In genomic region chr16:69544099-69544498, GRCh38 we compare ENCODE assay signal across 13 cellular contexts. TPM values are rescaled to one million over a fixed set of nuclear protein-coding genes. Genes with fewer than 3 reads are reported as not detected.
A peak's percentile ranks its signal among the peaks of the same experiment; 100 is the strongest.
DNase-seq lines count a peak whose midpoint lies in the region; ATAC-seq, FAIRE-seq and TF ChIP-seq lines count a peak whose summit lies in the region.
"Had no signal": no experiment of that assay in that cellular context is flagged by ENCODE, and none has a peak within 500 bp of the region (broad histone marks: within the 10 kb centered on the region; RNA-seq: fewer than 3 reads in every experiment).

No MANE protein-coding gene starts in this region.

- H3K4me1 ChIP-seq in HepG2 (ENCODE audit: insufficient read depth, low read length) (peaks cover 20% of the 10 kb centered on the region), right lobe of liver (peaks cover 0 to 7% (median 0%) of the 10 kb centered on the region in 4 donors), Karpas-422 (ENCODE audit: low read length) (peaks cover 25% of the 10 kb centered on the region)
- H3K4me1 ChIP-seq: BE2C had no signal

- no peak overlapping the region for H2AFZ ChIP-seq in HepG2 (ENCODE audit: low read length)
- no peak overlapping the region for H2AFZ ChIP-seq in Karpas-422 (ENCODE audit: low read length)

- H3K27me3 ChIP-seq in HepG2 (ENCODE audit: control insufficient read depth in 1 of 2, insufficient read depth in 2 of 2, low read length in 2 of 2) (no peaks in the 10 kb centered on the region), right lobe of liver (no peaks in the 10 kb centered on the region), Karpas-422 (ENCODE audit: low read length) (no peaks in the 10 kb centered on the region)
- H3K27me3 ChIP-seq: BE2C had no signal

- H4K20me1 ChIP-seq in HepG2 (ENCODE audit: insufficient read depth, low read length): no peaks in the 10 kb centered on the region
- no peaks in the 10 kb centered on the region for H4K20me1 ChIP-seq in Karpas-422 (ENCODE audit: insufficient read depth, low read depth, low read length)

- H3K4me1 Mint-ChIP-seq in memory B cell: peaks cover 4% of the 10 kb centered on the region
- H3K4me1 Mint-ChIP-seq in natural killer cell: peaks cover 0 to 5% of the 10 kb centered on the region in 2 donors
- H3K4me1 Mint-ChIP-seq: CD8-positive, alpha-beta memory T cell had no signal

- no peak for FAIRE-seq in HepG2 (lab: Jason Lieb, UNC)

- ATAC-seq in HepG2: no peak
- no peak for ATAC-seq in right lobe of liver
- ATAC-seq in memory B cell (ENCODE audit: low read depth): peak; percentile 38
- ATAC-seq in natural killer cell: no peak
- no peak for ATAC-seq in GM18520 (IDR thresholded peaks at IDR 0.05; ENCODE audit: unreplicated experiment)

- no peaks in the 10 kb centered on the region for H3K79me2 ChIP-seq in HepG2 (ENCODE audit: insufficient read depth, low read length)
- no peaks in the 10 kb centered on the region for H3K79me2 ChIP-seq in Karpas-422 (ENCODE audit: low read length)

- H3K36me3 ChIP-seq in HepG2 (replicated peaks in 1 of 2; ENCODE audit: control insufficient read depth in 1 of 2, insufficient read depth in 2 of 2, low read length in 2 of 2): no peaks in the 10 kb centered on the region
- no peaks in the 10 kb centered on the region for H3K36me3 ChIP-seq in right lobe of liver
- no peaks in the 10 kb centered on the region for H3K36me3 ChIP-seq in Karpas-422 (ENCODE audit: insufficient read depth, low read length)
- H3K36me3 ChIP-seq: BE2C had no signal

- intact Hi-C loops in HepG2 (cut with micrococcal nuclease; ENCODE audit: unreplicated experiment) (no loop called here), right lobe of liver (cut with DNase I) (no loop called here), natural killer cell (cut with micrococcal nuclease) (no loop called here)

- H3K4me3 Mint-ChIP-seq in memory B cell (no peak overlapping the region), natural killer cell (no peak overlapping the region)
- H3K4me3 Mint-ChIP-seq: CD8-positive, alpha-beta memory T cell had no signal

- H3K9me3 ChIP-seq in HepG2 (ENCODE audit: low read length) (no peaks in the 10 kb centered on the region), right lobe of liver (no peaks in the 10 kb centered on the region), Karpas-422 (ENCODE audit: low read length) (no peaks in the 10 kb centered on the region)
- H3K9me3 ChIP-seq: BE2C, Caco-2 had no signal

- TF ChIP-seq CTCF in HepG2 (CRISPR knock-in tag; IDR thresholded peaks at IDR 0.05) (no peak), right lobe of liver (IDR thresholded peaks at IDR 0.05) (no peak), natural killer cell (IDR thresholded peaks at IDR 0.05) (no peak)

- CTCF ChIA-PET in HepG2 (lab: Yijun Ruan, JAX; ENCODE audit: low intra/inter-chr PET ratio, low total read pairs): no interaction called here

- H3K9ac ChIP-seq in HepG2 (ENCODE audit: insufficient read depth, low read depth, low read length) (no peak overlapping the region), Karpas-422 (ENCODE audit: low read length) (no peak overlapping the region)

- no peaks in the 10 kb centered on the region for H3K9me3 Mint-ChIP-seq in memory B cell
- no peaks in the 10 kb centered on the region for H3K9me3 Mint-ChIP-seq in natural killer cell
- H3K9me3 Mint-ChIP-seq: CD8-positive, alpha-beta memory T cell had no signal

- in situ Hi-C loops in HepG2 (cut with HindIII; ENCODE audit: extremely low pct_ligation_motif_present, low pct_unique_long_range_greater_than_20kb): no loop called here

- POLR2A ChIA-PET in HepG2 (lab: Yijun Ruan, JAX): interaction anchor here (1.2 kb wide), 1 partner anchor 20 kb away, joined by 3 read pairs; no protein-coding TSS in a partner anchor

- TF ChIP-seq EP300 in HepG2 (IDR thresholded peaks at IDR 0.05; ENCODE audit: low read depth in 2 of 2, low read length in 2 of 2) (no peak), HepG2 (CRISPR knock-in tag; IDR thresholded peaks at IDR 0.05; ENCODE audit: borderline replicate concordance) (no peak)

- H3K27me3 Mint-ChIP-seq in memory B cell (no peaks in the 10 kb centered on the region), natural killer cell (ENCODE audit: low read depth in 2 of 2) (peaks cover 0 to 5% of the 10 kb centered on the region in 2 donors)

- no peak overlapping the region for H3K4me2 ChIP-seq in HepG2 (ENCODE audit: low read depth, low read length)
- H3K4me2 ChIP-seq in Karpas-422 (ENCODE audit: low read depth, low read length, poor library complexity, severe bottlenecking): no peak overlapping the region

- WGBS in HepG2 (ENCODE audit: low lambda C conversion rate): 61% methylated on average over 3 of the region's 3 CpGs
- 80% methylated on average over 1 of the region's 3 CpGs for WGBS in right lobe of liver (ENCODE audit: insufficient coverage, low coverage, low lambda C conversion rate, missing lambda C conversion rate)

- no peak overlapping the region for H3K4me3 ChIP-seq in HepG2 (replicated peaks in 1 of 3; ENCODE audit: insufficient read depth in 1 of 3, low read depth in 2 of 3, low read length in 3 of 3)
- no peak overlapping the region for H3K4me3 ChIP-seq in right lobe of liver
- H3K4me3 ChIP-seq in Karpas-422 (ENCODE audit: low read length): no peak overlapping the region

- no peak for TF ChIP-seq RAD21 in HepG2 (CRISPR knock-in tag; IDR thresholded peaks at IDR 0.05)

- DNase-seq in HepG2 (ENCODE audit: low spot score) (no peak), right lobe of liver (no peak), Karpas-422 (peak; percentile 45), memory B cell (ENCODE audit: low spot score in 2 of 2) (no peak), hypothalamus (lab: John Stamatoyannopoulos, UW) (no peak), natural killer cell (no peak)
- DNase-seq: BE2C; Caco-2; CD8-positive, alpha-beta memory T cell; DND-41; H7; IMR-90 had no signal

- no TSS peak for BruUV-seq in HepG2 (replicated peaks; lab: Mats Ljungman, UMichigan)

- no peak for TF ChIP-seq POLR2A in HepG2 (IDR thresholded peaks at IDR 0.05; ENCODE audit: insufficient read depth in 1 of 2, low read depth in 2 of 2, low read length in 2 of 2)
- TF ChIP-seq POLR2A in right lobe of liver (IDR thresholded peaks at IDR 0.05): no peak

- no peaks in the 10 kb centered on the region for H3K9me2 ChIP-seq in Karpas-422 (replicated peaks; ENCODE audit: insufficient read depth, low read length)

- no peaks in the 10 kb centered on the region for H3K36me3 Mint-ChIP-seq in memory B cell
- H3K36me3 Mint-ChIP-seq in natural killer cell: no peaks in the 10 kb centered on the region
- H3K36me3 Mint-ChIP-seq: CD8-positive, alpha-beta memory T cell had no signal

- no peak overlapping the region for H3K27ac ChIP-seq in HepG2 (ENCODE audit: extremely low read length, insufficient read depth, low read length)
- H3K27ac ChIP-seq in right lobe of liver: no peak overlapping the region
- H3K27ac ChIP-seq in Karpas-422 (ENCODE audit: low read length): no peak overlapping the region

- H3K27ac Mint-ChIP-seq in memory B cell (no peak overlapping the region), natural killer cell (no peak overlapping the region)
- H3K27ac Mint-ChIP-seq: CD8-positive, alpha-beta memory T cell had no signal

TF ChIP-seq in HepG2, 621 proteins besides CTCF, POLR2A, EP300 and RAD21:
- TF ChIP-seq ZNF652 (CRISPR knock-in tag; IDR thresholded peaks at IDR 0.05; ENCODE audit: borderline replicate concordance, low read depth): no peak
- TF ChIP-seq ZNF121 (CRISPR knock-in tag; IDR thresholded peaks at IDR 0.05): 0 out of 2 replicates have a peak, but pooled peaks have one; percentile 45
- no peak for TF ChIP-seq FOXP4 (CRISPR knock-in tag; IDR thresholded peaks at IDR 0.05)
- no peak for TF ChIP-seq ZNF235 (CRISPR knock-in tag; IDR thresholded peaks at IDR 0.05; ENCODE audit: borderline replicate concordance)

RNA-seq across cellular contexts. Expression of gene NFAT5, which starts 21.7 kb away (rescaled TPM):
- total RNA-seq in HepG2 (2016; rRNA removed; fragmentation: Illumina TruSeq; extraction: Trizol): 20.5 and 49.3 TPM in 2 replicates
- 24.3 and 24.8 TPM in 2 replicates for total RNA-seq in HepG2 (2016; cell fraction: cytosol; rRNA removed; fragmentation: Illumina TruSeq; extraction: Trizol; ENCODE audit: low read depth)
- total RNA-seq in HepG2 (2016; cell fraction: insoluble cytoplasmic fraction; rRNA removed; fragmentation: Illumina TruSeq; extraction: Trizol): 18.4 and 45.8 TPM in 2 replicates
- 11.3 and 13.6 TPM in 2 replicates for total RNA-seq in HepG2 (2016; cell fraction: membrane; rRNA removed; fragmentation: Illumina TruSeq; extraction: Trizol)
- total RNA-seq in HepG2 (2016; cell fraction: nucleus; rRNA removed; fragmentation: Illumina TruSeq; extraction: Trizol): 56.4 and 58.5 TPM in 2 replicates
- polyA plus RNA-seq in HepG2 (2011; rRNA removed): 38.4 and 54.3 TPM in 2 replicates
- polyA plus RNA-seq in HepG2 (2011; cell fraction: cytosol; rRNA removed): 16.2 and 21.9 TPM in 2 replicates
- polyA plus RNA-seq in HepG2 (2011; cell fraction: nucleus; rRNA removed): 40.8 and 43.9 TPM in 2 replicates
- polyA plus RNA-seq in HepG2 (2012): 11.1 and 13.6 TPM in 2 replicates
- polyA plus RNA-seq in HepG2 (2016; cell fraction: cytosol; fragmentation: Illumina TruSeq; extraction: Trizol; ENCODE audit: low read depth): 0.27 and 0.49 TPM in 2 replicates
- 14.9 and 15.4 TPM in 2 replicates for polyA plus RNA-seq in HepG2 (2016; cell fraction: insoluble cytoplasmic fraction; fragmentation: Illumina TruSeq; extraction: Trizol; ENCODE audit: low read depth)
- 1.1 and 1.6 TPM in 2 replicates for polyA plus RNA-seq in HepG2 (2016; cell fraction: membrane; fragmentation: Illumina TruSeq; extraction: Trizol; ENCODE audit: low read depth)
- polyA plus RNA-seq in HepG2 (2016; cell fraction: nucleus; fragmentation: Illumina TruSeq; extraction: Trizol; ENCODE audit: insufficient read depth, low read depth): 44.4 and 51.2 TPM in 2 replicates
- polyA minus RNA-seq in HepG2 (2011; rRNA and poly(A)+ RNA removed; ENCODE audit: low replicate concordance): 42.0 and 124 TPM in 2 replicates
- 77.0 and 77.2 TPM in 2 replicates for polyA minus RNA-seq in HepG2 (2011; cell fraction: cytosol; rRNA and poly(A)+ RNA removed)
- 142 and 175 TPM in 2 replicates for polyA minus RNA-seq in HepG2 (2011; cell fraction: nucleus; rRNA and poly(A)+ RNA removed)
- 10 to 100 TPM; 10.3 to 19.6 (median 14.8) TPM for total RNA-seq in right lobe of liver
- total RNA-seq in Karpas-422 (2014; rRNA removed; shearing (Covaris generic); ENCODE audit: low replicate concordance): 10.1 and 41.6 TPM in 2 replicates
- total RNA-seq in natural killer cell: 10 to 100 TPM; 70.0 to 73.6 (median 70.6) TPM
